ENCODE assay signal across 13 cellular contexts in genomic region chr13:109836629-109837607, GRCh38. TPM values are rescaled to one million over a fixed set of nuclear protein-coding genes. Genes with fewer than 3 reads are reported as not detected.
A peak's percentile ranks its signal among the peaks of the same experiment; 100 is the strongest.
DNase-seq lines count a peak whose midpoint lies in the region; ATAC-seq and TF ChIP-seq lines count a peak whose summit lies in the region.
"Had no signal": no experiment of that assay in that cellular context is flagged by ENCODE, and none has a peak within 500 bp of the region (broad histone marks: within the 10 kb centered on the region; RNA-seq: fewer than 3 reads in every experiment).

No MANE protein-coding gene starts in this region.

- DNase-seq in Peyer's patch, result peak in 2 of 3 donors; percentile 69 to 79
- no peak for DNase-seq in Right ventricle myocardium inferior (ENCODE audit: missing footprints)
- DNase-seq in psoas muscle, result no peak
- DNase-seq in breast epithelium (ENCODE audit: low spot score in 2 of 2), result no peak
- DNase-seq: CD8-positive, alpha-beta memory T cell; NCI-H2081 treated with DMSO at 0.1 percent for 48 hours; SK-N-SH; stimulated activated naive CD4-positive, alpha-beta T cell had no signal

- TF ChIP-seq CTCF in Peyer's patch (IDR thresholded peaks at IDR 0.05) (peak in 1 of 6 experiments; percentile 9), nephron (IDR thresholded peaks at IDR 0.05; ENCODE audit: unreplicated experiment in 3 of 3) (no peak), psoas muscle (IDR thresholded peaks at IDR 0.05) (no peak), breast epithelium (IDR thresholded peaks at IDR 0.05) (no peak)

- H3K27me3 Mint-ChIP-seq in nephron (ENCODE audit: low read depth), result peaks cover 19% of the 10 kb centered on the region

- intact Hi-C loops in Right ventricle myocardium inferior (cut with DNase I), result no loop called here
- intact Hi-C loops in psoas muscle (cut with DNase I), result no loop called here
- intact Hi-C loops in breast epithelium (cut with DNase I; ENCODE audit: low total_unique reads), result no loop called here

- no peaks in the 10 kb centered on the region for H3K27me3 ChIP-seq in Peyer's patch
- H3K27me3 ChIP-seq in psoas muscle (ENCODE audit: insufficient read depth in 3 of 3, low read length in 2 of 3), result no peaks in the 10 kb centered on the region
- no peaks in the 10 kb centered on the region for H3K27me3 ChIP-seq in breast epithelium

- no peaks in the 10 kb centered on the region for H3K36me3 ChIP-seq in Peyer's patch
- H3K36me3 ChIP-seq in psoas muscle (ENCODE audit: insufficient read depth in 1 of 2, low read depth in 1 of 2), result no peaks in the 10 kb centered on the region
- H3K36me3 ChIP-seq in breast epithelium, result no peaks in the 10 kb centered on the region

- peak; percentile 94 for ATAC-seq in GM18909 (IDR thresholded peaks at IDR 0.05; ENCODE audit: poor library complexity, unreplicated experiment)
- peak; percentile 59 for ATAC-seq in HG02938 (IDR thresholded peaks at IDR 0.05; ENCODE audit: unreplicated experiment)
- ATAC-seq in Right ventricle myocardium inferior, result no peak
- ATAC-seq in psoas muscle, result no peak
- ATAC-seq in GM21526 (IDR thresholded peaks at IDR 0.05; ENCODE audit: low FRiP score, unreplicated experiment), result no peak

- 69 to 77% (median 76%) methylated on average over 12 of the region's 12 CpGs for WGBS in psoas muscle, 3 donors

- peak overlapping the region; percentile 73 to 86 (median 86) for H3K27ac Mint-ChIP-seq in nephron
- H3K27ac Mint-ChIP-seq: CD8-positive, alpha-beta memory T cell; memory B cell had no signal

- H3K9me3 ChIP-seq in Peyer's patch (no peaks in the 10 kb centered on the region), psoas muscle (no peaks in the 10 kb centered on the region), breast epithelium (no peaks in the 10 kb centered on the region)
- H3K9me3 ChIP-seq: SK-N-SH had no signal

- no peak for TF ChIP-seq POLR2A in Peyer's patch (IDR thresholded peaks at IDR 0.05)
- no peak for TF ChIP-seq POLR2A in breast epithelium (IDR thresholded peaks at IDR 0.05)

- H3K36me3 Mint-ChIP-seq in nephron (ENCODE audit: low read depth), result no peaks in the 10 kb centered on the region
- H3K36me3 Mint-ChIP-seq: CD8-positive, alpha-beta memory T cell; memory B cell had no signal

- H3K4me1 ChIP-seq in Peyer's patch (no peaks in the 10 kb centered on the region), psoas muscle (no peaks in the 10 kb centered on the region), breast epithelium (no peaks in the 10 kb centered on the region)

- H3K4me3 ChIP-seq in Peyer's patch (no peak overlapping the region), psoas muscle (no peak overlapping the region), breast epithelium (no peak overlapping the region)

- peaks cover 3% of the 10 kb centered on the region for H3K9me3 Mint-ChIP-seq in nephron
- H3K9me3 Mint-ChIP-seq: memory B cell had no signal

- no peak overlapping the region for H3K4me3 Mint-ChIP-seq in nephron
- H3K4me3 Mint-ChIP-seq: CD8-positive, alpha-beta memory T cell; memory B cell had no signal

- peaks cover 5% of the 10 kb centered on the region for H3K4me1 Mint-ChIP-seq in nephron
- H3K4me1 Mint-ChIP-seq: memory B cell had no signal

- peak overlapping the region in 2 of 4 donors; percentile 31 to 57 for H3K27ac ChIP-seq in Peyer's patch
- H3K27ac ChIP-seq in psoas muscle, result no peak overlapping the region
- no peak overlapping the region for H3K27ac ChIP-seq in breast epithelium

RNA-seq across cellular contexts. Expression of gene IRS2, which starts 50.5 kb away (rescaled TPM):
- total RNA-seq in Peyer's patch, result 10 to 100 TPM in 3 of 4 donors, 1 to 10 TPM in 1; 8.3 to 41.1 (median 22.3) TPM
- total RNA-seq in Right ventricle myocardium inferior, result 9.7 TPM
- 10 to 100 TPM in 3 of 4 donors, 1 to 10 TPM in 1; 9.3 to 40.8 (median 27.1) TPM for total RNA-seq in psoas muscle
- 10 to 100 TPM; 13.0 to 31.7 (median 15.5) TPM for polyA plus RNA-seq in psoas muscle
- total RNA-seq in breast epithelium, result 10 to 100 TPM; 25.8 to 38.2 (median 29.5) TPM

Comparison
In these comparisons a context has a peak if more than half of its experiments do, and no peak if none do; other contexts are left out.
1. ATAC-seq: peak in GM18909 (single experiment) and HG02938 (single experiment); none in Right ventricle myocardium inferior (single experiment), psoas muscle (0 of 4) and GM21526 (single experiment).
2. DNase-seq: peak in Peyer's patch (2 of 3); none in Right ventricle myocardium inferior (single experiment), psoas muscle (0 of 2) and breast epithelium (0 of 2).